In genomic region chr3:50502584-50503423, GRCh38 we compare ENCODE assay signal across 9 cellular contexts. TPM values are rescaled to one million over a fixed set of nuclear protein-coding genes. Genes with fewer than 3 reads are reported as not detected.
DNase-seq lines count a peak whose midpoint lies in the region; ATAC-seq and FAIRE-seq lines count a peak whose summit lies in the region.
"Had no signal": no experiment of that assay in that cellular context is flagged by ENCODE, and none has a peak within 500 bp of the region (broad histone marks: within the 10 kb centered on the region; RNA-seq: fewer than 3 reads in every experiment).

No MANE protein-coding gene starts in this region.

- peaks cover 4% of the 10 kb centered on the region for H3K4me1 ChIP-seq in mesodermal cell (ENCODE audit: control insufficient read depth, insufficient read depth, low read length, poor library complexity, severe bottlenecking)

- no peaks in the 10 kb centered on the region for H3K36me3 ChIP-seq in mesodermal cell (ENCODE audit: control insufficient read depth, insufficient read depth, low read length)

- H3K4me3 ChIP-seq in mesodermal cell (ENCODE audit: extremely low read depth, insufficient read depth, low read length, poor library complexity, severe bottlenecking), result peak overlapping the region; percentile 58

- ATAC-seq in GM21390 (IDR thresholded peaks at IDR 0.05; ENCODE audit: unreplicated experiment) (no peak), HG03521 (IDR thresholded peaks at IDR 0.05; ENCODE audit: unreplicated experiment) (no peak)

- H3K27ac ChIP-seq in mesodermal cell (ENCODE audit: low read depth, low read length, severe bottlenecking), result no peak overlapping the region

- FAIRE-seq in urothelium cell line (lab: Jason Lieb, UNC), result no peak

- H3K9me3 ChIP-seq in mesodermal cell (ENCODE audit: control insufficient read depth, low read length), result no peaks in the 10 kb centered on the region

- peak; percentile 29 for DNase-seq in stimulated activated CD4-positive, alpha-beta T cell treated with anti-CD3 and anti-CD28 coated beads, Interleukin-15, amount 100 ng/mL, for 24 hours
- no peak for DNase-seq in stimulated activated CD4-positive, alpha-beta T cell treated with anti-CD3 and anti-CD28 coated beads, Interleukin-2, amount 100 ng/mL, for 48 hours
- DNase-seq in astrocyte of the hippocampus (ENCODE audit: low read depth, low spot score), result peak; percentile 39
- peak; percentile 44 for DNase-seq in urothelium cell line (ENCODE audit: low spot score)
- DNase-seq in DMS153 treated with DMSO at 0.1 percent for 48 hours (lab: John Stamatoyannopoulos, UW; ENCODE audit: unreplicated experiment), result no peak
- DNase-seq: NCI-H446 treated with DMSO at 0.1 percent for 48 hours had no signal

- 1 to 3% methylated on average over 59 to 71 of the region's 79 CpGs for WGBS in mesodermal cell (ENCODE audit: insufficient coverage in 2 of 2), 2 experiments

RNA-seq across cellular contexts. Expression of gene CACNA2D2, which starts 0.6 kb away (rescaled TPM):
- 7.3 TPM for polyA plus RNA-seq in mesodermal cell (2013, experiment 1 of 2)
- 6.3 TPM for polyA plus RNA-seq in mesodermal cell (2013, experiment 2 of 2)

Comparison
In these comparisons a context has a peak if more than half of its experiments do, and no peak if none do; other contexts are left out.
1. DNase-seq: peak in stimulated activated CD4-positive, alpha-beta T cell treated with anti-CD3 and anti-CD28 coated beads, Interleukin-15, amount 100 ng/mL, for 24 hours (single experiment), astrocyte of the hippocampus (single experiment) and urothelium cell line (single experiment); none in stimulated activated CD4-positive, alpha-beta T cell treated with anti-CD3 and anti-CD28 coated beads, Interleukin-2, amount 100 ng/mL, for 48 hours (0 of 2) and DMS153 treated with DMSO at 0.1 percent for 48 hours (single experiment).